In genomic region chr1:15410223-15410883, GRCh38 we compare ENCODE assay signal across 9 cellular contexts. TPM values are rescaled to one million over a fixed set of nuclear protein-coding genes. Genes with fewer than 3 reads are reported as not detected.
DNase-seq lines count a peak whose midpoint lies in the region; ATAC-seq and TF ChIP-seq lines count a peak whose summit lies in the region.
"Had no signal": no experiment of that assay in that cellular context is flagged by ENCODE, and none has a peak within 500 bp of the region (broad histone marks: within the 10 kb centered on the region; RNA-seq: fewer than 3 reads in every experiment).

No MANE protein-coding gene starts in this region.

- H3K27ac Mint-ChIP-seq in endodermal cell (peak overlapping the region; percentile 52), osteocyte (ENCODE audit: unreplicated experiment) (peak overlapping the region; percentile 46)

- H3K4me1 ChIP-seq in OCI-LY1 (ENCODE audit: insufficient read depth, low read length, severe bottlenecking) (peaks cover 22% of the 10 kb centered on the region), endodermal cell (ENCODE audit: control insufficient read depth, insufficient read depth, low read length) (peaks cover 28% of the 10 kb centered on the region)

- H3K4me2 ChIP-seq in OCI-LY1 (ENCODE audit: low read length), result peak overlapping the region; percentile 91

- DNase-seq in endodermal cell (peak; percentile 52), osteocyte (ENCODE audit: extremely low spot score, unreplicated experiment) (no peak), NCI-H1694 (lab: John Stamatoyannopoulos, UW) (no peak), NCI-H187 (lab: John Stamatoyannopoulos, UW) (no peak), NOMO-1 (lab: John Stamatoyannopoulos, UW; ENCODE audit: unreplicated experiment in 2 of 2) (no peak)

- peaks cover 4% of the 10 kb centered on the region; the same call in 1 of the 2 replicates for H3K27me3 ChIP-seq in OCI-LY1 (ENCODE audit: insufficient read depth, low read length)
- H3K27me3 ChIP-seq in endodermal cell (ENCODE audit: control insufficient read depth, insufficient read depth, low read length, poor library complexity, severe bottlenecking), result no peaks in the 10 kb centered on the region

- no peaks in the 10 kb centered on the region for H3K9me2 ChIP-seq in OCI-LY1 (ENCODE audit: low read depth, low read length)

- ATAC-seq in GM18505 (IDR thresholded peaks at IDR 0.05; ENCODE audit: unreplicated experiment) (peak; percentile 3), HG02798 (IDR thresholded peaks at IDR 0.05; ENCODE audit: poor library complexity, unreplicated experiment) (no peak)

- H3K36me3 ChIP-seq in OCI-LY1 (ENCODE audit: insufficient read depth, low read length) (no peaks in the 10 kb centered on the region), endodermal cell (ENCODE audit: control insufficient read depth, insufficient read depth, low read length) (peaks cover 14% of the 10 kb centered on the region)

- H3K36me3 Mint-ChIP-seq in endodermal cell (ENCODE audit: low read depth), result peaks cover 13% of the 10 kb centered on the region
- H3K36me3 Mint-ChIP-seq in osteocyte (ENCODE audit: unreplicated experiment), result no peaks in the 10 kb centered on the region

- H3K27ac ChIP-seq in OCI-LY1 (ENCODE audit: low read depth, low read length, poor library complexity, severe bottlenecking), result no peak overlapping the region
- H3K27ac ChIP-seq in endodermal cell (ENCODE audit: low read depth, low read length), result no peak overlapping the region

- no peak overlapping the region for H2AFZ ChIP-seq in OCI-LY1 (ENCODE audit: low read length)

- no peaks in the 10 kb centered on the region for H3F3A ChIP-seq in OCI-LY1 (ENCODE audit: insufficient read depth, low read length)

- 4 to 6% methylated on average over 19 to 53 of the region's 53 CpGs for WGBS in endodermal cell (ENCODE audit: insufficient coverage in 1 of 2, insufficient read length in 1 of 2), 2 experiments

- TF ChIP-seq CTCF in OCI-LY1 (IDR thresholded peaks at IDR 0.05; ENCODE audit: low read length) (no peak), endodermal cell (conservative IDR thresholded peaks at IDR 0.05) (no peak), osteocyte (IDR thresholded peaks at IDR 0.05) (no peak)

- no peaks in the 10 kb centered on the region for H3K79me2 ChIP-seq in OCI-LY1 (ENCODE audit: insufficient read depth, low read length)

- H4K20me1 ChIP-seq in OCI-LY1 (ENCODE audit: insufficient read depth, low read length), result no peaks in the 10 kb centered on the region

- H3K27me3 Mint-ChIP-seq in endodermal cell (ENCODE audit: insufficient read depth) (peaks cover 6% of the 10 kb centered on the region), osteocyte (ENCODE audit: unreplicated experiment) (no peaks in the 10 kb centered on the region)

- H3K9me3 ChIP-seq in OCI-LY1 (ENCODE audit: low read length) (no peaks in the 10 kb centered on the region), endodermal cell (ENCODE audit: control insufficient read depth, low read length) (no peaks in the 10 kb centered on the region)

- H3K4me3 ChIP-seq in OCI-LY1 (ENCODE audit: low read depth, low read length, poor library complexity, severe bottlenecking) (peak overlapping the region; percentile 97), endodermal cell (ENCODE audit: low read length) (peak overlapping the region; percentile 90)

- H3K4me1 Mint-ChIP-seq in endodermal cell (peaks cover 58% of the 10 kb centered on the region), osteocyte (ENCODE audit: unreplicated experiment) (peaks cover 40% of the 10 kb centered on the region)

- no peaks in the 10 kb centered on the region for H3K9me3 Mint-ChIP-seq in endodermal cell
- no peaks in the 10 kb centered on the region for H3K9me3 Mint-ChIP-seq in osteocyte (ENCODE audit: unreplicated experiment)

- peak overlapping the region; percentile 89 for H3K9ac ChIP-seq in OCI-LY1 (ENCODE audit: low read length)
- H3K9ac ChIP-seq in endodermal cell (ENCODE audit: extremely low read depth, low read length, poor library complexity, severe bottlenecking), result peak overlapping the region; percentile 81

- H3K4me3 Mint-ChIP-seq in endodermal cell (peak overlapping the region; percentile 76), osteocyte (ENCODE audit: unreplicated experiment) (peak overlapping the region; percentile 80)

- TF ChIP-seq POLR2A in GM18505 (IDR thresholded peaks at IDR 0.05; ENCODE audit: borderline replicate concordance, extremely low read depth, insufficient read depth, insufficient read length), result no peak

RNA-seq across cellular contexts. Expression of gene EFHD2, which starts 0.7 kb away (rescaled TPM):
- total RNA-seq in endodermal cell, result 10 to 100 TPM; 36.7 to 47.6 TPM
- polyA plus RNA-seq in endodermal cell (2013, experiment 1 of 2), result 20.3 TPM
- polyA plus RNA-seq in endodermal cell (2013, experiment 2 of 2), result 20.0 TPM
- 20.3 and 21.9 TPM in 2 replicates for total RNA-seq in osteocyte

RNA-seq across cellular contexts. Expression of gene CTRC, which starts 27.9 kb away (rescaled TPM):
- total RNA-seq in endodermal cell (not detected), osteocyte (not detected in 2 replicates)
- not detected for polyA plus RNA-seq in endodermal cell (2013, experiment 1 of 2)
- not detected for polyA plus RNA-seq in endodermal cell (2013, experiment 2 of 2)

RNA-seq across cellular contexts. Expression of gene CELA2A, which starts 46.2 kb away (rescaled TPM):
- total RNA-seq in endodermal cell, result not detected
- polyA plus RNA-seq in endodermal cell (2013, experiment 1 of 2), result not detected
- not detected for polyA plus RNA-seq in endodermal cell (2013, experiment 2 of 2)
- total RNA-seq in osteocyte, result not detected in 2 replicates
- total RNA-seq: subcutaneous adipose tissue had no signal
